In genomic region chr2:203579131-203579643, GRCh38 we compare ENCODE assay signal across 8 cellular contexts. TPM values are rescaled to one million over a fixed set of nuclear protein-coding genes. Genes with fewer than 3 reads are reported as not detected.
DNase-seq lines count a peak whose midpoint lies in the region; ATAC-seq and TF ChIP-seq lines count a peak whose summit lies in the region.

No MANE protein-coding gene starts in this region.

- H3K36me3 Mint-ChIP-seq in chondrocyte (ENCODE audit: low read depth) (no peaks in the 10 kb centered on the region), progenitor cell of endocrine pancreas (ENCODE audit: insufficient read depth) (no peaks in the 10 kb centered on the region)

- TF ChIP-seq CTCF in chondrocyte (IDR thresholded peaks at IDR 0.05) (no peak), progenitor cell of endocrine pancreas (IDR thresholded peaks at IDR 0.05; ENCODE audit: unreplicated experiment) (no peak)

- H3K4me1 Mint-ChIP-seq in chondrocyte (ENCODE audit: low read depth) (peaks cover 51% of the 10 kb centered on the region), progenitor cell of endocrine pancreas (ENCODE audit: low read depth) (peaks cover 15% of the 10 kb centered on the region)

- peak; percentile 89 for ATAC-seq in GM18519 (IDR thresholded peaks at IDR 0.05; ENCODE audit: low FRiP score, unreplicated experiment)
- peak; percentile 91 for ATAC-seq in HG02885 (IDR thresholded peaks at IDR 0.05; ENCODE audit: poor library complexity, unreplicated experiment)

- H3K9me3 Mint-ChIP-seq in chondrocyte (ENCODE audit: low read depth) (no peaks in the 10 kb centered on the region), progenitor cell of endocrine pancreas (ENCODE audit: low read depth) (no peaks in the 10 kb centered on the region)

- TF ChIP-seq POLR2A in erythroblast (IDR thresholded peaks at IDR 0.05; ENCODE audit: low read length), result no peak

- DNase-seq in A172 (ENCODE audit: low spot score) (peak; percentile 59), NCI-H526 (lab: John Stamatoyannopoulos, UW) (peak; percentile 88), chondrocyte (ENCODE audit: low spot score) (no peak), progenitor cell of endocrine pancreas (ENCODE audit: low spot score, unreplicated experiment) (no peak), erythroblast (lab: John Stamatoyannopoulos, UW) (no peak), NCI-H187 treated with DMSO at 0.1 percent for 48 hours (lab: John Stamatoyannopoulos, UW) (no peak)

- H3K27me3 Mint-ChIP-seq in chondrocyte (ENCODE audit: low read depth), result no peaks in the 10 kb centered on the region
- H3K27me3 Mint-ChIP-seq in progenitor cell of endocrine pancreas, result peaks cover 6% of the 10 kb centered on the region

- H3K4me3 Mint-ChIP-seq in chondrocyte (ENCODE audit: unreplicated experiment) (no peak overlapping the region), progenitor cell of endocrine pancreas (ENCODE audit: low read depth) (no peak overlapping the region)

- peak overlapping the region; percentile 37 for H3K27ac Mint-ChIP-seq in chondrocyte (ENCODE audit: unreplicated experiment)
- H3K27ac Mint-ChIP-seq in progenitor cell of endocrine pancreas, result peak overlapping the region; percentile 86

RNA-seq across cellular contexts. Expression of gene RAPH1, which starts 44.1 kb away (rescaled TPM):
- total RNA-seq in A172 (2014; rRNA removed; shearing (Covaris generic)), result 11.2 and 15.5 TPM in 2 replicates
- total RNA-seq in chondrocyte (58.9 to 71.6 TPM (median 71.5 TPM) in 3 replicates), progenitor cell of endocrine pancreas (19.9 and 21.7 TPM in 2 replicates)

Comparison
In these comparisons a context has a peak if more than half of its experiments do, and no peak if none do; other contexts are left out.
1. DNase-seq: peak in A172 (single experiment) and NCI-H526 (2 of 2); none in chondrocyte (single experiment), progenitor cell of endocrine pancreas (single experiment), erythroblast (0 of 2) and NCI-H187 treated with DMSO at 0.1 percent for 48 hours (single experiment).